ENCODE assay signal across 32 cellular contexts in genomic region chrX:68480969-68481368, GRCh38. TPM values are rescaled to one million over a fixed set of nuclear protein-coding genes. Genes with fewer than 3 reads are reported as not detected.
"Had no signal": no experiment of that assay in that cellular context is flagged by ENCODE, and none has a peak within 500 bp of the region (broad histone marks: within the 10 kb centered on the region; RNA-seq: fewer than 3 reads in every experiment).

No MANE protein-coding gene starts in this region.

- H3K9me3 ChIP-seq: adrenal gland, ascending aorta, body of pancreas, breast epithelium had no signal

- H3K36me3 ChIP-seq: adrenal gland, ascending aorta, brain microvascular endothelial cell, breast epithelium, cardiac muscle cell had no signal

- DNase-seq: activated effector memory CD4-positive, alpha-beta T cell treated with anti-CD3 and anti-CD28 coated beads, Interleukin-2, amount 50 U/mL, for 16 hours; activated effector memory CD4-positive, alpha-beta T cell treated with Interleukin-2 at 50 U/mL for 16 hours; activated gamma-delta T cell; activated gamma-delta T cell treated with Interleukin-2 at 50 U/mL for 16 hours; activated naive CD4-positive, alpha-beta T cell; activated naive CD4-positive, alpha-beta T cell treated with anti-CD3 and anti-CD28 coated beads for 36 hours; activated naive CD4-positive, alpha-beta T cell treated with anti-CD3 and anti-CD28 coated beads, Interleukin-2, amount 10 ng/mL, durations not matched to agents 7 days and 5 days; activated naive CD4-positive, alpha-beta T cell treated with anti-CD3 and anti-CD28 coated beads, Interleukin-2, amount 50 U/mL, for 16 hours; activated naive CD4-positive, alpha-beta T cell treated with Interleukin-2 at 50 U/mL for 16 hours; activated naive CD8-positive, alpha-beta T cell treated with anti-CD3 and anti-CD28 coated beads for 36 hours; activated naive CD8-positive, alpha-beta T cell treated with anti-CD3 and anti-CD28 coated beads, Interleukin-2, amount 10 ng/mL, durations not matched to agents 7 days and 5 days; activated naive CD8-positive, alpha-beta T cell treated with anti-CD3 and anti-CD28 coated beads, Interleukin-2, amount 50 U/mL, for 24 hours; activated T-cell treated with anti-CD3 and anti-CD28 coated beads, Interleukin-2, amount 50 U/mL, for 1 hour; activated T-cell treated with anti-CD3 and anti-CD28 coated beads, Interleukin-2, amount 50 U/mL, for 24 hours; activated T-cell treated with anti-CD3 and anti-CD28 coated beads, Interleukin-2, amount 50 U/mL, for 4 hours; activated T-cell treated with anti-CD3 and anti-CD28 coated beads, Interleukin-2, amount 50 U/mL, for 48 hours; activated T-cell treated with anti-CD3 and anti-CD28 coated beads, Interleukin-2, amount 50 U/mL, for 72 hours; adrenal gland; amniotic stem cell; amygdala; anterior cingulate cortex; aorta; body of pancreas; brain microvascular endothelial cell; caudate nucleus; central memory CD4-positive, alpha-beta T cell; cerebellar nuclear complex had no signal

- ATAC-seq: activated naive CD4-positive, alpha-beta T cell treated with anti-CD3 and anti-CD28 coated beads, Interleukin-2, amount 50 U/mL, for 72 hours; activated naive CD8-positive, alpha-beta T cell treated with anti-CD3 and anti-CD28 coated beads, Interleukin-2, amount 50 U/mL, for 24 hours; activated T-cell treated with anti-CD3 and anti-CD28 coated beads, Interleukin-2, amount 50 U/mL, for 4 hours; activated T-cell treated with anti-CD3 and anti-CD28 coated beads, Interleukin-2, amount 50 U/mL, for 72 hours; activated T-helper 17 cell treated with anti-CD3 and anti-CD28 coated beads, Interleukin-2, amount 50 U/mL, for 72 hours; body of pancreas had no signal

- H3K4me3 ChIP-seq: adrenal gland, ascending aorta, body of pancreas, breast epithelium, cardiac muscle cell had no signal

- H3K27ac ChIP-seq: adrenal gland, ascending aorta, body of pancreas, brain microvascular endothelial cell, breast epithelium, cardiac muscle cell had no signal

- H3K27me3 ChIP-seq: ascending aorta, body of pancreas, brain microvascular endothelial cell, cardiac muscle cell had no signal

- H3K4me1 ChIP-seq: adrenal gland, ascending aorta, body of pancreas, breast epithelium had no signal

RNA-seq across cellular contexts. Expression of gene OPHN1, which starts 47.7 kb away (rescaled TPM):
- total RNA-seq: activated naive CD4-positive, alpha-beta T cell treated with anti-CD3 and anti-CD28 coated beads for 36 hours; activated naive CD8-positive, alpha-beta T cell treated with anti-CD3 and anti-CD28 coated beads for 36 hours had no signal
